Comparison of ENCODE assay signal across 15 cellular contexts in the genomic region with DNA sequence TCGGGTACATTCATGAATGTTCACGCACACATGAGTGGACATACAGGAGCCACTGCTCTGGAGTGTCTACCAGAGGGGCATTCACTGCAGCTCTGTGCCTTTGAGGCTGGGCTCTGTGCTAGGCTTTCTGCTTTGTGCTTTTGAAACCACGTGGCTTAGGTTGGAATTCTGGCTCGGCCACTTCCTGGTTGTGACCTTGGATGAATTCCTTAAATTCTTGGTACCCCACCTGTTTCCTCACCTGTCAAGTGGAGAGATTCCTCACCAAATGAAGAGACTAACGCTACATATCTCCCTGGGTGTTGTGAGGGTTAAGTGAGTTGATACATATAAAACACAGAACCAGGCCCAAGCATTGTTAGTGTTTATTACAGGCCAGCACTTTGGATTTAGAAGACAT.
DNase-seq lines count a peak whose midpoint lies in the region; ATAC-seq, FAIRE-seq and TF ChIP-seq lines count a peak whose summit lies in the region.
"Had no signal": no experiment of that assay in that cellular context is flagged by ENCODE, and none has a peak within 500 bp of the region (broad histone marks: within the 10 kb centered on the region; RNA-seq: fewer than 3 reads in every experiment).

No MANE protein-coding gene starts in this region.

- DNase-seq in CD4-positive, alpha-beta memory T cell = no peak
- DNase-seq in GM23338 (ENCODE audit: low spot score) (peak; percentile 88), H1 (ENCODE audit: low read depth in 1 of 2, low spot score in 2 of 2) (no peak), Right ventricle myocardium superior (no peak), SJCRH30 (no peak)
- DNase-seq in naive thymus-derived CD4-positive, alpha-beta T cell = no peak
- no peak for DNase-seq in stimulated activated CD4-positive, alpha-beta T cell treated with anti-CD3 and anti-CD28 coated beads, Interleukin-1b, Interleukin-23, amount 100 ng/mL, for 48 hours
- DNase-seq: COR-L47, DMS153, KBM-7, NCI-H1048, NCI-H1694, NCI-H2107, NCI-H226, NCI-H526 had no signal

- H3K36me3 ChIP-seq in CD4-positive, alpha-beta memory T cell (ENCODE audit: insufficient read depth, low read length) = no peaks in the 10 kb centered on the region
- H3K36me3 ChIP-seq in GM23338 (ENCODE audit: insufficient read depth) (no peaks in the 10 kb centered on the region), H1 (ENCODE audit: control insufficient read depth in 2 of 4, insufficient read depth in 4 of 4, low read length in 3 of 4) (no peaks in the 10 kb centered on the region), SJCRH30 (no peaks in the 10 kb centered on the region)
- no peaks in the 10 kb centered on the region for H3K36me3 ChIP-seq in naive thymus-derived CD4-positive, alpha-beta T cell (ENCODE audit: control insufficient read depth in 2 of 3, insufficient read depth in 3 of 3, low read length in 3 of 3)

- TF ChIP-seq EP300 in H1 (IDR thresholded peaks at IDR 0.05; ENCODE audit: borderline replicate concordance in 1 of 2, low read depth in 2 of 2, low read length in 2 of 2) = no peak; a peak in 1 of 3 replicates

- H3K9ac ChIP-seq in H1 (replicated peaks in 1 of 4; ENCODE audit: extremely low read depth in 1 of 4, low read depth in 3 of 4, low read length in 3 of 4) = no peak overlapping the region

- no peaks in the 10 kb centered on the region for H3F3A ChIP-seq in GM23338 (replicated peaks; ENCODE audit: low read depth)

- TF ChIP-seq POLR2A in H1 (IDR thresholded peaks at IDR 0.05; ENCODE audit: control extremely low read depth in 1 of 2, low read depth in 2 of 2, low read length in 2 of 2) = no peak

- 0 out of 2 replicates have a peak overlapping the region, but pooled peaks have one; percentile 93 for H2BK15ac ChIP-seq in H1 (ENCODE audit: low read length)

- H2BK20ac ChIP-seq in H1 (ENCODE audit: low read length) = peak overlapping the region; percentile 91; the same call in 1 of the 2 replicates

- H3K79me1 ChIP-seq in H1 (ENCODE audit: low read depth, low read length) = no peaks in the 10 kb centered on the region

- no peaks in the 10 kb centered on the region for H3K9me3 ChIP-seq in CD4-positive, alpha-beta memory T cell (ENCODE audit: control insufficient read depth in 1 of 2, low read length in 2 of 2)
- H3K9me3 ChIP-seq in H1 (ENCODE audit: insufficient read depth in 2 of 2, low read depth in 1 of 2, low read length in 1 of 2) (no peaks in the 10 kb centered on the region), SJCRH30 (replicated peaks) (no peaks in the 10 kb centered on the region)
- H3K9me3 ChIP-seq in naive thymus-derived CD4-positive, alpha-beta T cell (ENCODE audit: control insufficient read depth in 2 of 3, low read length in 3 of 3) = no peaks in the 10 kb centered on the region

- ATAC-seq in GM23338 = peak; percentile 71
- no peak for ATAC-seq in naive thymus-derived CD4-positive, alpha-beta T cell
- no peak for ATAC-seq in Right ventricle myocardium superior (ENCODE audit: poor library complexity)

- no peak overlapping the region for H4K5ac ChIP-seq in H1 (ENCODE audit: insufficient read length, low read depth, low read length)

- no peak overlapping the region for H3K23ac ChIP-seq in H1 (ENCODE audit: insufficient read length)

- no peaks in the 10 kb centered on the region for H3K27me3 Mint-ChIP-seq in CD4-positive, alpha-beta memory T cell
- H3K27me3 Mint-ChIP-seq in GM23338 (ENCODE audit: insufficient read depth, low read depth, poor library complexity) = peaks cover 16% of the 10 kb centered on the region
- peaks cover 0 to 3% (median 0%) of the 10 kb centered on the region in 5 donors for H3K27me3 Mint-ChIP-seq in naive thymus-derived CD4-positive, alpha-beta T cell

- no peak overlapping the region for H3K56ac ChIP-seq in H1 (replicated peaks; ENCODE audit: insufficient read length, low read depth, low read length)

- peaks cover 0 to 4% (median 0%) of the 10 kb centered on the region in 8 donors for H3K9me3 Mint-ChIP-seq in CD4-positive, alpha-beta memory T cell
- H3K9me3 Mint-ChIP-seq in GM23338 = no peaks in the 10 kb centered on the region
- peaks cover 0 to 2% (median 0%) of the 10 kb centered on the region in 11 donors for H3K9me3 Mint-ChIP-seq in naive thymus-derived CD4-positive, alpha-beta T cell

- peak overlapping the region; percentile 30; the same call in 1 of the 2 replicates for H2AK5ac ChIP-seq in H1 (ENCODE audit: low read depth, low read length)

- intact Hi-C loops in CD4-positive, alpha-beta memory T cell (cut with micrococcal nuclease) = no loop called here
- intact Hi-C loops in naive thymus-derived CD4-positive, alpha-beta T cell (cut with micrococcal nuclease) = loop anchor here in 1 of 2 donors (5.0 kb wide), 1 partner anchor 137 kb away; no protein-coding TSS in a partner anchor
- intact Hi-C loops in Right ventricle myocardium superior (cut with DNase I) = no loop called here

- no peak overlapping the region for H3K4me3 Mint-ChIP-seq in CD4-positive, alpha-beta memory T cell
- H3K4me3 Mint-ChIP-seq in GM23338 = no peak overlapping the region
- peak overlapping the region in 1 of 10 donors; percentile 38 for H3K4me3 Mint-ChIP-seq in naive thymus-derived CD4-positive, alpha-beta T cell

- peaks cover 3% of the 10 kb centered on the region for H3K4me1 ChIP-seq in CD4-positive, alpha-beta memory T cell (ENCODE audit: insufficient read depth, low read length)
- H3K4me1 ChIP-seq in GM23338 (ENCODE audit: insufficient read depth) = peaks cover 28% of the 10 kb centered on the region
- H3K4me1 ChIP-seq in H1 (replicated peaks in 1 of 4; ENCODE audit: control insufficient read depth in 3 of 4, insufficient read depth in 4 of 4, low read length in 3 of 4) = peaks cover 4 to 19% (median 13%) of the 10 kb centered on the region in 4 experiments; a peak in 6 of 7 replicates
- peaks cover 0 to 23% of the 10 kb centered on the region in 2 donors for H3K4me1 ChIP-seq in naive thymus-derived CD4-positive, alpha-beta T cell (ENCODE audit: control insufficient read depth in 2 of 2, insufficient read depth in 2 of 2, low read length in 2 of 2)
- peaks cover 3% of the 10 kb centered on the region; the same call in 1 of the 2 replicates for H3K4me1 ChIP-seq in SJCRH30

- POLR2A ChIA-PET in CD4-positive, alpha-beta memory T cell (lab: Charles Lee; ENCODE audit: partially characterized antibody) = no interaction called here
- POLR2A ChIA-PET in H1 (lab: Charles Lee; ENCODE audit: partially characterized antibody) = no interaction called here
- POLR2A ChIA-PET in naive thymus-derived CD4-positive, alpha-beta T cell (lab: Charles Lee) = no interaction called here

- H3K27ac Mint-ChIP-seq in CD4-positive, alpha-beta memory T cell = peak overlapping the region in 4 of 7 donors; percentile 14 to 70 (median 63)
- no peak overlapping the region for H3K27ac Mint-ChIP-seq in GM23338
- peak overlapping the region; percentile 30 to 89 (median 59) for H3K27ac Mint-ChIP-seq in naive thymus-derived CD4-positive, alpha-beta T cell

- H4K8ac ChIP-seq in H1 (ENCODE audit: extremely low read depth, insufficient read depth, low read length) = no peak overlapping the region

- peak overlapping the region; percentile 82 for H4K91ac ChIP-seq in H1 (replicated peaks; ENCODE audit: insufficient read length, low read length)

- H2AFZ ChIP-seq in GM23338 = no peak overlapping the region
- no peak overlapping the region for H2AFZ ChIP-seq in H1 (ENCODE audit: low read length)

- peak overlapping the region; percentile 50 for H3K4ac ChIP-seq in H1 (replicated peaks; ENCODE audit: insufficient read length, low read depth, low read length)

- peak overlapping the region; percentile 97 for H2BK12ac ChIP-seq in H1 (ENCODE audit: low read depth, low read length)

- H3K27me3 ChIP-seq in CD4-positive, alpha-beta memory T cell (ENCODE audit: insufficient read depth, low read length) = no peaks in the 10 kb centered on the region
- H3K27me3 ChIP-seq in GM23338 (ENCODE audit: insufficient read depth) = no peaks in the 10 kb centered on the region
- no peaks in the 10 kb centered on the region for H3K27me3 ChIP-seq in H1 (replicated peaks in 1 of 4; ENCODE audit: control insufficient read depth in 3 of 4, extremely low read depth in 1 of 4, insufficient read depth in 3 of 4, low read length in 3 of 4)
- H3K27me3 ChIP-seq in naive thymus-derived CD4-positive, alpha-beta T cell (ENCODE audit: control insufficient read depth in 2 of 2, insufficient read depth in 2 of 2, low read length in 2 of 2) = no peaks in the 10 kb centered on the region
- H3K27me3 ChIP-seq in SJCRH30 = no peaks in the 10 kb centered on the region

- H3K23me2 ChIP-seq in H1 (ENCODE audit: low read depth, low read length) = no peaks in the 10 kb centered on the region; the same call in 1 of the 2 replicates

- FAIRE-seq in H1 (lab: Jason Lieb, UNC) = peak; percentile 66

- H3K79me2 ChIP-seq in GM23338 (replicated peaks; ENCODE audit: insufficient read depth) = no peaks in the 10 kb centered on the region
- no peaks in the 10 kb centered on the region for H3K79me2 ChIP-seq in H1 (ENCODE audit: control insufficient read depth in 1 of 2, insufficient read depth in 2 of 2, low read length in 2 of 2)

- H3K4me2 ChIP-seq in GM23338 (no peak overlapping the region), H1 (ENCODE audit: insufficient read depth in 1 of 2, low read depth in 2 of 2, low read length in 2 of 2) (no peak overlapping the region)

- no peak overlapping the region for H3K27ac ChIP-seq in CD4-positive, alpha-beta memory T cell (ENCODE audit: low read depth, low read length)
- H3K27ac ChIP-seq in GM23338 (ENCODE audit: low read depth) = no peak overlapping the region
- no peak overlapping the region for H3K27ac ChIP-seq in H1 (ENCODE audit: low read depth, low read length)
- no peak overlapping the region for H3K27ac ChIP-seq in naive thymus-derived CD4-positive, alpha-beta T cell (ENCODE audit: low read depth, low read length)
- H3K27ac ChIP-seq in SJCRH30 = no peak overlapping the region

- H3K4me3 ChIP-seq in CD4-positive, alpha-beta memory T cell (ENCODE audit: low read length in 2 of 2) = no peak overlapping the region
- no peak overlapping the region for H3K4me3 ChIP-seq in GM23338
- H3K4me3 ChIP-seq in H1 (ENCODE audit: extremely low read depth in 1 of 4, insufficient read depth in 2 of 4, low read depth in 3 of 4, low read length in 4 of 4) = no peak overlapping the region
- no peak overlapping the region for H3K4me3 ChIP-seq in naive thymus-derived CD4-positive, alpha-beta T cell (ENCODE audit: low read length)
- H3K4me3 ChIP-seq in SJCRH30 = no peak overlapping the region

- CTCF ChIA-PET in CD4-positive, alpha-beta memory T cell (lab: Charles Lee; ENCODE audit: partially characterized antibody) = no interaction called here
- CTCF ChIA-PET in H1 (lab: Charles Lee; ENCODE audit: partially characterized antibody) = no interaction called here
- CTCF ChIA-PET in naive thymus-derived CD4-positive, alpha-beta T cell (lab: Charles Lee) = no interaction called here

- H3K4me1 Mint-ChIP-seq in CD4-positive, alpha-beta memory T cell = peaks cover 23 to 45% (median 33%) of the 10 kb centered on the region in 4 donors
- H3K4me1 Mint-ChIP-seq in GM23338 = peaks cover 56% of the 10 kb centered on the region
- H3K4me1 Mint-ChIP-seq in naive thymus-derived CD4-positive, alpha-beta T cell = peaks cover 40 to 91% (median 69%) of the 10 kb centered on the region in 7 donors

- H4K20me1 ChIP-seq in GM23338 (replicated peaks; ENCODE audit: insufficient read depth) = no peaks in the 10 kb centered on the region
- H4K20me1 ChIP-seq in H1 (replicated peaks in 1 of 2; ENCODE audit: control insufficient read depth in 1 of 2, insufficient read depth in 2 of 2, low read length in 2 of 2) = no peaks in the 10 kb centered on the region

- no peak overlapping the region for H3K14ac ChIP-seq in H1 (ENCODE audit: insufficient read length)

- no peak for TF ChIP-seq RAD21 in H1 (IDR thresholded peaks at IDR 0.05 in 1 of 2, conservative IDR thresholded peaks at IDR 0.05 in 1 of 2; ENCODE audit: low read depth in 2 of 2, low read length in 2 of 2)

- H3K18ac ChIP-seq in H1 (ENCODE audit: extremely low read depth, low read length) = peak overlapping the region; percentile 90; the same call in 1 of the 2 replicates

- H3K36me3 Mint-ChIP-seq in CD4-positive, alpha-beta memory T cell = no peaks in the 10 kb centered on the region
- no peaks in the 10 kb centered on the region for H3K36me3 Mint-ChIP-seq in GM23338 (ENCODE audit: low read depth)
- H3K36me3 Mint-ChIP-seq in naive thymus-derived CD4-positive, alpha-beta T cell = peaks cover 0 to 17% (median 0%) of the 10 kb centered on the region in 5 donors

- H2BK5ac ChIP-seq in H1 (ENCODE audit: low read depth, low read length) = peak overlapping the region; percentile 94

- TF ChIP-seq CTCF in GM23338 (conservative IDR thresholded peaks at IDR 0.05; ENCODE audit: low read depth in 2 of 2) (no peak), H1 (IDR thresholded peaks at IDR 0.05; ENCODE audit: control extremely low read depth in 1 of 3, insufficient read depth in 1 of 3, low read depth in 1 of 3, low read length in 3 of 3) (no peak)

- peak overlapping the region; percentile 60 for H2BK120ac ChIP-seq in H1 (replicated peaks; ENCODE audit: low read depth, low read length)

- H3K9me2 ChIP-seq in GM23338 (ENCODE audit: insufficient read depth) = peaks cover 9% of the 10 kb centered on the region; the same call in 1 of the 2 replicates

- 68% methylated on average over 5 of the region's 5 CpGs; no CpG with 5 or more reads in 1 of the 2 experiments for WGBS in H1 (ENCODE audit: extremely low coverage in 1 of 2, insufficient coverage in 1 of 2, insufficient read length in 1 of 2, insufficient replicate concordance in 2 of 2, low coverage in 1 of 2, low lambda C conversion rate in 2 of 2, missing lambda C conversion rate in 1 of 2), 2 experiments
